Comparison of ENCODE assay signal across 12 cellular contexts in genomic region chr2:20618468-20618885, GRCh38. TPM values are rescaled to one million over a fixed set of nuclear protein-coding genes. Genes with fewer than 3 reads are reported as not detected.
DNase-seq lines count a peak whose midpoint lies in the region; ATAC-seq, FAIRE-seq and TF ChIP-seq lines count a peak whose summit lies in the region.
"Had no signal": no experiment of that assay in that cellular context is flagged by ENCODE, and none has a peak within 500 bp of the region (broad histone marks: within the 10 kb centered on the region; RNA-seq: fewer than 3 reads in every experiment).

No MANE protein-coding gene starts in this region.

- peak overlapping the region; percentile 87 for H3K27ac Mint-ChIP-seq in Calu3 (ENCODE audit: unreplicated experiment)
- H3K27ac Mint-ChIP-seq: activated CD8-positive, alpha-beta T cell treated with anti-CD3 and anti-CD28 coated beads for 36 hours had no signal

- H3K4me1 ChIP-seq in right lobe of liver (peaks cover 0 to 51% (median 28%) of the 10 kb centered on the region in 4 donors), small intestine (ENCODE audit: control insufficient read depth in 2 of 2, insufficient read depth in 1 of 2, low read depth in 1 of 2, low read length in 1 of 2) (no peaks in the 10 kb centered on the region)
- H3K4me1 ChIP-seq: HAP-1 had no signal

- no peak for FAIRE-seq in small intestine (lab: Jason Lieb, UNC)
- FAIRE-seq: GM18507 had no signal

- H3K9me3 Mint-ChIP-seq in Calu3 (ENCODE audit: low read depth, unreplicated experiment), result no peaks in the 10 kb centered on the region
- H3K9me3 Mint-ChIP-seq: activated CD8-positive, alpha-beta T cell treated with anti-CD3 and anti-CD28 coated beads for 36 hours had no signal

- H3K27me3 ChIP-seq in right lobe of liver (no peaks in the 10 kb centered on the region), small intestine (ENCODE audit: control insufficient read depth in 2 of 2, insufficient read depth in 2 of 2, low read length in 2 of 2) (no peaks in the 10 kb centered on the region)

- H3K27ac ChIP-seq in caudate nucleus (ENCODE audit: low read depth, low read length) (peak overlapping the region; percentile 96), right lobe of liver (peak overlapping the region; percentile 88 to 94 (median 90)), small intestine (ENCODE audit: low read depth in 1 of 2, low read length in 1 of 2) (peak overlapping the region; percentile 41 to 96)

- H3K27me3 Mint-ChIP-seq in Calu3 (ENCODE audit: unreplicated experiment), result no peaks in the 10 kb centered on the region
- H3K27me3 Mint-ChIP-seq: activated CD8-positive, alpha-beta T cell treated with anti-CD3 and anti-CD28 coated beads for 36 hours had no signal

- H3K36me3 Mint-ChIP-seq in Calu3 (ENCODE audit: insufficient read depth, unreplicated experiment), result peaks cover 18% of the 10 kb centered on the region

- no peak for DNase-seq in Calu3
- peak in 1 of 61 donors; percentile 55 for DNase-seq in caudate nucleus (lab: John Stamatoyannopoulos, UW)
- DNase-seq in right lobe of liver, result peak in 1 of 3 donors; percentile 25
- DNase-seq in small intestine, result no peak
- no peak for DNase-seq in AML-193 (lab: John Stamatoyannopoulos, UW)
- DNase-seq in RPMI8226, result no peak
- DNase-seq in EL, result no peak
- DNase-seq: activated CD8-positive, alpha-beta T cell treated with anti-CD3 and anti-CD28 coated beads for 36 hours had no signal

- CTCF ChIA-PET in Calu3 (lab: Charles Lee), result interaction anchor here (0.7 to 2.1 kb wide), 10 partner anchors 8 to 240 kb away, joined by 3 to 18 read pairs (median 4); partner anchors contain the start of gene RHOB

- H3K4me3 Mint-ChIP-seq in Calu3 (ENCODE audit: low read depth, unreplicated experiment), result no peak overlapping the region
- H3K4me3 Mint-ChIP-seq: activated CD8-positive, alpha-beta T cell treated with anti-CD3 and anti-CD28 coated beads for 36 hours had no signal

- H3K4me1 Mint-ChIP-seq in Calu3 (ENCODE audit: low read depth, unreplicated experiment), result peaks cover 31% of the 10 kb centered on the region

- no peak overlapping the region for H3K4me3 ChIP-seq in right lobe of liver
- H3K4me3 ChIP-seq in small intestine (ENCODE audit: low read depth in 1 of 2, low read length in 2 of 2), result no peak overlapping the region
- H3K4me3 ChIP-seq: HAP-1 had no signal

- no peak for TF ChIP-seq POLR2A in right lobe of liver (IDR thresholded peaks at IDR 0.05)

- TF ChIP-seq CTCF in Calu3 (IDR thresholded peaks at IDR 0.05; ENCODE audit: unreplicated experiment) (no peak), right lobe of liver (IDR thresholded peaks at IDR 0.05) (no peak)

- no peaks in the 10 kb centered on the region for H3K9me3 ChIP-seq in right lobe of liver
- no peaks in the 10 kb centered on the region for H3K9me3 ChIP-seq in small intestine (ENCODE audit: control insufficient read depth, low read depth)
- H3K9me3 ChIP-seq: HAP-1 had no signal

- no TSS peak for BruUV-seq in Calu3 (replicated peaks; lab: Mats Ljungman, UMichigan)

- intact Hi-C loops in Calu3 (cut with micrococcal nuclease; ENCODE audit: unreplicated experiment), result no loop called here
- intact Hi-C loops in right lobe of liver (cut with DNase I), result no loop called here

- ATAC-seq in right lobe of liver (peak; percentile 0 to 10 (median 4)), HG02588 (IDR thresholded peaks at IDR 0.05; ENCODE audit: unreplicated experiment) (no peak)
- ATAC-seq: activated CD8-positive, alpha-beta T cell treated with anti-CD3 and anti-CD28 coated beads for 36 hours had no signal

- peaks cover 0 to 19% (median under 1%) of the 10 kb centered on the region in 4 donors for H3K36me3 ChIP-seq in right lobe of liver
- peaks cover 0 to 2% of the 10 kb centered on the region in 2 donors for H3K36me3 ChIP-seq in small intestine (ENCODE audit: control insufficient read depth in 2 of 2, insufficient read depth in 2 of 2, low read length in 2 of 2)

- WGBS in right lobe of liver (ENCODE audit: insufficient coverage, low coverage, low lambda C conversion rate, missing lambda C conversion rate), result no CpG with 5 or more reads among the region's 10 CpGs
- WGBS in small intestine, 3 donors, result 69 to 80% (median 75%) methylated on average over 9 to 10 of the region's 10 CpGs

RNA-seq across cellular contexts. Expression of gene HS1BP3, which starts 32.4 kb away (rescaled TPM):
- total RNA-seq in Calu3 (2022), result 26.4 and 28.5 TPM in 2 replicates
- 10 to 100 TPM; 17.5 to 34.7 (median 20.2) TPM for total RNA-seq in right lobe of liver
- 10 to 100 TPM; 18.5 to 23.5 (median 23.2) TPM for polyA plus RNA-seq in small intestine

RNA-seq across cellular contexts. Expression of gene GDF7, which starts 48.5 kb away (rescaled TPM):
- total RNA-seq in Calu3 (2022) (not detected in 2 replicates), right lobe of liver (1 to 10 TPM in 5 of 6 experiments, under 1 TPM in 1; 0.95 to 5.0 (median 2.9) TPM)
- polyA plus RNA-seq in small intestine, result under 1 TPM in 1 of 3 donors, not detected in 2; 0.16 TPM
- total RNA-seq: activated CD8-positive, alpha-beta T cell treated with anti-CD3 and anti-CD28 coated beads for 36 hours; RPMI7951 had no signal
